Comparison of ENCODE assay signal across 24 cellular contexts in genomic region chr6:126007795-126008194, GRCh38.
"Had no signal": no experiment of that assay in that cellular context is flagged by ENCODE, and none has a peak within 500 bp of the region (broad histone marks: within the 10 kb centered on the region; RNA-seq: fewer than 3 reads in every experiment).

No MANE protein-coding gene starts in this region.

- H3K27ac ChIP-seq: colonic mucosa, epithelial cell of prostate, esophagus squamous epithelium, gastrocnemius medialis, heart right ventricle, left lung, lower lobe of right lung had no signal

- DNase-seq: colonic mucosa; cortex of kidney; effector CD8-positive, alpha-beta T cell; effector memory CD8-positive, alpha-beta T cell; endodermal cell; erythroblast; esophagus squamous epithelium; foreskin fibroblast; foreskin melanocyte; gastrocnemius medialis; glutamatergic neuron; head of caudate nucleus; heart right ventricle; hippocampal formation; left cardiac atrium; left lung; left ventricle myocardium superior; lower lobe of right lung; mesenchymal stem cell; mucosa of descending colon had no signal

- FAIRE-seq: endometrium, keratinocyte had no signal

- ATAC-seq: effector memory CD8-positive, alpha-beta T cell; esophagus mucosa; gastrocnemius medialis; heart right ventricle; left cardiac atrium; left lung; left ventricle myocardium superior; lower lobe of right lung; mucosa of descending colon had no signal

- H3K4me3 ChIP-seq: colonic mucosa, esophagus squamous epithelium, gastrocnemius medialis, heart right ventricle, left lung, lower lobe of right lung, mucosa of descending colon had no signal

- H3K9me3 ChIP-seq: colonic mucosa, esophagus squamous epithelium, gastrocnemius medialis, heart right ventricle, left lung, lower lobe of right lung, mucosa of descending colon had no signal

- H3K27me3 ChIP-seq: colonic mucosa, esophagus squamous epithelium, gastrocnemius medialis, heart right ventricle, left lung had no signal

- H3K4me1 ChIP-seq: colonic mucosa, esophagus squamous epithelium, gastrocnemius medialis, heart right ventricle, left lung, lower lobe of right lung had no signal
